8 cellular contexts compared by ENCODE assay signal in the genomic region with DNA sequence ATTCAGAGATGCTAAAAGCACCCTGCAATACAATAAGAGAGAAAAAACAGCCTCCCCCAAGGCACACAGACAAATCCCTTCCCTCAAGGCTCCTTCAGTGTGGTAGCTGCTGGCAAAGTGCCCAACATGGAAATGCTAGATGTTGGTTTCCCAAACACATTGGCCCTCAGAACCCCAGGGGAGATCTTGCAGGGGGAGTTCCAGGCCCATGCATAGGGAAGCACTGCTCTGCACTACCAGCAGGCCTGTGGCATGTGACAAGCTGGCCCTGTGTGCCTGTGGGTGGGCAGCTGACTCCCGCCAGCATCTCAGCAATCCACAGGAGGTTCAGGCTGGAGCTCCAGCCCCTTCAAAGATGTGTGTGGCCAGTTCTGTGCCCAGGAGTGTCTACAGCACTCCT. TPM values are rescaled to one million over a fixed set of nuclear protein-coding genes. Genes with fewer than 3 reads are reported as not detected.
DNase-seq lines count a peak whose midpoint lies in the region; ATAC-seq and TF ChIP-seq lines count a peak whose summit lies in the region.

No MANE protein-coding gene starts in this region.

- no peaks in the 10 kb centered on the region for H3K36me3 Mint-ChIP-seq in activated CD8-positive, alpha-beta T cell treated with anti-CD3 and anti-CD28 coated beads for 36 hours (ENCODE audit: low read depth)
- no peaks in the 10 kb centered on the region for H3K36me3 Mint-ChIP-seq in naive thymus-derived CD8-positive, alpha-beta T cell

- DNase-seq in D341Med (ENCODE audit: low spot score): peak; percentile 15
- peak; percentile 18 for DNase-seq in activated CD8-positive, alpha-beta T cell treated with anti-CD3 and anti-CD28 coated beads for 36 hours
- DNase-seq in naive thymus-derived CD8-positive, alpha-beta T cell: no peak
- DNase-seq in RKO (ENCODE audit: low spot score): no peak
- no peak for DNase-seq in amniotic stem cell (lab: John Stamatoyannopoulos, UW)
- DNase-seq in putamen (ENCODE audit: low spot score): no peak
- DNase-seq in germinal center (ENCODE audit: low spot score): no peak

- intact Hi-C loops in activated CD8-positive, alpha-beta T cell treated with anti-CD3 and anti-CD28 coated beads for 36 hours (cut with micrococcal nuclease): no loop called here

- CTCF ChIA-PET in activated CD8-positive, alpha-beta T cell treated with anti-CD3 and anti-CD28 coated beads for 36 hours (lab: Charles Lee): interaction anchor here (1.1 to 7.0 kb wide), 4 partner anchors 12 to 83 kb away, joined by 4 to 26 read pairs (median 9); no protein-coding TSS in a partner anchor

- H3K4me1 Mint-ChIP-seq in activated CD8-positive, alpha-beta T cell treated with anti-CD3 and anti-CD28 coated beads for 36 hours (ENCODE audit: low read depth): peaks cover 24% of the 10 kb centered on the region
- H3K4me1 Mint-ChIP-seq in naive thymus-derived CD8-positive, alpha-beta T cell: peaks cover 15 to 40% (median 24%) of the 10 kb centered on the region in 4 donors

- ATAC-seq in GM19463 (IDR thresholded peaks at IDR 0.05; ENCODE audit: unreplicated experiment): peak; percentile 18
- ATAC-seq in activated CD8-positive, alpha-beta T cell treated with anti-CD3 and anti-CD28 coated beads for 36 hours: no peak
- no peak for ATAC-seq in naive thymus-derived CD8-positive, alpha-beta T cell

- no peaks in the 10 kb centered on the region for H3K27me3 Mint-ChIP-seq in activated CD8-positive, alpha-beta T cell treated with anti-CD3 and anti-CD28 coated beads for 36 hours
- no peaks in the 10 kb centered on the region for H3K27me3 Mint-ChIP-seq in naive thymus-derived CD8-positive, alpha-beta T cell

- H3K4me3 Mint-ChIP-seq in activated CD8-positive, alpha-beta T cell treated with anti-CD3 and anti-CD28 coated beads for 36 hours: no peak overlapping the region
- H3K4me3 Mint-ChIP-seq in naive thymus-derived CD8-positive, alpha-beta T cell: peak overlapping the region in 6 of 10 donors; percentile 18 to 75 (median 54)

- no peaks in the 10 kb centered on the region for H3K9me3 Mint-ChIP-seq in activated CD8-positive, alpha-beta T cell treated with anti-CD3 and anti-CD28 coated beads for 36 hours
- H3K9me3 Mint-ChIP-seq in naive thymus-derived CD8-positive, alpha-beta T cell: no peaks in the 10 kb centered on the region

- no peak for TF ChIP-seq CTCF in activated CD8-positive, alpha-beta T cell treated with anti-CD3 and anti-CD28 coated beads for 36 hours (IDR thresholded peaks at IDR 0.05)

- peak overlapping the region; percentile 89 for H3K27ac Mint-ChIP-seq in activated CD8-positive, alpha-beta T cell treated with anti-CD3 and anti-CD28 coated beads for 36 hours
- peak overlapping the region; percentile 75 to 94 (median 87) for H3K27ac Mint-ChIP-seq in naive thymus-derived CD8-positive, alpha-beta T cell

- POLR2A ChIA-PET in activated CD8-positive, alpha-beta T cell treated with anti-CD3 and anti-CD28 coated beads for 36 hours (lab: Charles Lee): interaction anchor here (0.8 to 3.4 kb wide), 5 partner anchors 8 to 287 kb away, joined by 3 to 22 read pairs (median 9); a partner anchor contains a TSS
- POLR2A ChIA-PET in naive thymus-derived CD8-positive, alpha-beta T cell (lab: Charles Lee): interaction anchor here (0.7 to 5.7 kb wide), 3 partner anchors 11 to 41 kb away, joined by 3 to 113 read pairs (median 4); a partner anchor contains a TSS

RNA-seq across cellular contexts. Expression of a gene that starts 16.8 kb away (rescaled TPM):
- 10 to 100 TPM; 15.3 to 15.5 TPM for total RNA-seq in activated CD8-positive, alpha-beta T cell treated with anti-CD3 and anti-CD28 coated beads for 36 hours
- 10 to 100 TPM; 56.9 to 61.0 TPM for total RNA-seq in naive thymus-derived CD8-positive, alpha-beta T cell
- polyA plus RNA-seq in naive thymus-derived CD8-positive, alpha-beta T cell: 10 to 100 TPM; 15.0 to 20.0 (median 16.2) TPM

RNA-seq across cellular contexts. Expression of a gene that starts 44.6 kb away (rescaled TPM):
- total RNA-seq in activated CD8-positive, alpha-beta T cell treated with anti-CD3 and anti-CD28 coated beads for 36 hours: under 1 TPM; 0.13 to 0.47 TPM
- total RNA-seq in naive thymus-derived CD8-positive, alpha-beta T cell: not detected
- not detected for polyA plus RNA-seq in naive thymus-derived CD8-positive, alpha-beta T cell

Comparison
In these comparisons a context has a peak if more than half of its experiments do, and no peak if none do; other contexts are left out.
1. DNase-seq: peak in D341Med (single experiment) and activated CD8-positive, alpha-beta T cell treated with anti-CD3 and anti-CD28 coated beads for 36 hours (single experiment); none in naive thymus-derived CD8-positive, alpha-beta T cell (0 of 10), RKO (single experiment), amniotic stem cell (single experiment), putamen (single experiment) and germinal center (single experiment).